Comparison of ENCODE assay signal across 25 cellular contexts in the genomic region with DNA sequence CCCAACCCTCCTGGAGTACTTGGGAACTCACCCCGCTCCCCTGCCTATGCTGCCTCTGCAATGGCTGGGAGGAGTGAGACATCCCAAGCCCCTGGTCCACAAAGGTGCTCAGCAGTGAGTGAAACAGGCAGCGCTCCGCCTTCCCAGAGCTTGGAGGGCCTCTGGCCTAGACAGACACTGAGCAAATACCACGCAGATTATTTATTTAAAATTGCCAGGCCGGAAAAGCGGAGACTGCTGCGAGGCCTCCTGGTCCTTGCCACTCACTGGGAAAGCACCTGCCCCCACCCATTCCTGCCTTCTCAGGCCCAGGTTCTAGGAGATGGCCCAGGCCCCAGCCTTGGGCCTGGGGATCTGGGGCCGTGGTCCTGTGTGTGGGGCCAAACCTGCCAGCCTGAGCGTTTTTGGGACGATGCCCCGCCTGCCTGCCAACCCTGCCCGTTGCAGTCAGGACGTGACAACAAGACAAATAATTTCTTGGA. TPM values are rescaled to one million over a fixed set of nuclear protein-coding genes. Genes with fewer than 3 reads are reported as not detected.
"Had no signal": no experiment of that assay in that cellular context is flagged by ENCODE, and none has a peak within 500 bp of the region (broad histone marks: within the 10 kb centered on the region; RNA-seq: fewer than 3 reads in every experiment).

No MANE protein-coding gene starts in this region.

- H3K9me3 ChIP-seq: SK-N-SH, testis had no signal

- H3K36me3 Mint-ChIP-seq: activated CD4-positive, alpha-beta memory T cell treated with anti-CD3 and anti-CD28 coated beads for 36 hours; activated naive CD8-positive, alpha-beta T cell treated with anti-CD3 and anti-CD28 coated beads for 36 hours; brain; naive thymus-derived CD8-positive, alpha-beta T cell; stimulated activated effector memory CD8-positive, alpha-beta T cell treated with anti-CD3 and anti-CD28 coated beads, Interleukin-12 subunit alpha, Interleukin-12 subunit beta, amount 100 ng/mL, for 72 hours; type B pancreatic cell had no signal

- H3K27me3 ChIP-seq: testis had no signal

- H3K27me3 Mint-ChIP-seq: activated B cell treated with CpG ODN at 0.5 μM for 24 hours; activated CD4-positive, alpha-beta memory T cell treated with anti-CD3 and anti-CD28 coated beads for 36 hours; activated naive CD8-positive, alpha-beta T cell treated with anti-CD3 and anti-CD28 coated beads for 36 hours; brain; naive thymus-derived CD8-positive, alpha-beta T cell had no signal

- ATAC-seq: naive thymus-derived CD8-positive, alpha-beta T cell; stimulated activated effector memory CD8-positive, alpha-beta T cell treated with anti-CD3 and anti-CD28 coated beads, Interleukin-12 subunit alpha, Interleukin-12 subunit beta, amount 100 ng/mL, for 72 hours had no signal

- H3K4me3 Mint-ChIP-seq: activated B cell treated with CpG ODN at 0.5 μM for 24 hours; activated CD4-positive, alpha-beta memory T cell treated with anti-CD3 and anti-CD28 coated beads for 36 hours; activated naive CD8-positive, alpha-beta T cell treated with anti-CD3 and anti-CD28 coated beads for 36 hours; activated T-helper 1 cell treated with anti-CD3 and anti-CD28 coated beads, Interleukin-12 subunit alpha, Interleukin-12 subunit beta, Interleukin-2, Interleukin-4 antibody, amounts not matched to agents 30 ng/mL and 10 ng/mL and 1 ng/mL, durations not matched to agents 14 hours and 24 hours and 36 hours; brain; naive thymus-derived CD8-positive, alpha-beta T cell; stimulated activated effector memory CD8-positive, alpha-beta T cell treated with anti-CD3 and anti-CD28 coated beads, Interleukin-12 subunit alpha, Interleukin-12 subunit beta, amount 100 ng/mL, for 72 hours; T-helper 2 cell treated with Interferon-gamma antibody and Interleukin-4, amounts not matched to agents 5 μg/mL and 100 μg/mL, for 36 hours; type B pancreatic cell had no signal

- H3K4me1 Mint-ChIP-seq: activated B cell treated with CpG ODN at 0.5 μM for 24 hours; activated naive CD8-positive, alpha-beta T cell treated with anti-CD3 and anti-CD28 coated beads for 36 hours; naive thymus-derived CD8-positive, alpha-beta T cell had no signal

- H3K27ac ChIP-seq: skin epidermis, testis had no signal

- H3K4me1 ChIP-seq: testis had no signal

- H3K4me3 ChIP-seq: skin epidermis, testis had no signal

- H3K9me3 Mint-ChIP-seq: activated B cell treated with CpG ODN at 0.5 μM for 24 hours; activated CD4-positive, alpha-beta memory T cell treated with anti-CD3 and anti-CD28 coated beads for 36 hours; activated naive CD8-positive, alpha-beta T cell treated with anti-CD3 and anti-CD28 coated beads for 36 hours; activated T-helper 1 cell treated with anti-CD3 and anti-CD28 coated beads, Interleukin-12 subunit alpha, Interleukin-12 subunit beta, Interleukin-2, Interleukin-4 antibody, amounts not matched to agents 30 ng/mL and 10 ng/mL and 1 ng/mL, durations not matched to agents 14 hours and 24 hours and 36 hours; naive thymus-derived CD8-positive, alpha-beta T cell; stimulated activated effector memory CD8-positive, alpha-beta T cell treated with anti-CD3 and anti-CD28 coated beads, Interleukin-12 subunit alpha, Interleukin-12 subunit beta, amount 100 ng/mL, for 72 hours; T-helper 2 cell treated with Interferon-gamma antibody and Interleukin-4, amounts not matched to agents 5 μg/mL and 100 μg/mL, for 36 hours; type B pancreatic cell had no signal

- DNase-seq: activated B cell treated with CpG ODN at 0.5 μM for 24 hours; activated CD4-positive, alpha-beta memory T cell treated with anti-CD3 and anti-CD28 coated beads for 36 hours; activated CD4-positive, alpha-beta T cell treated with anti-CD3 and anti-CD28 coated beads for 4 hours; activated naive CD8-positive, alpha-beta T cell treated with anti-CD3 and anti-CD28 coated beads for 36 hours; activated T-cell treated with anti-CD3 and anti-CD28 coated beads for 4 hours; amniotic stem cell; caudate nucleus; erythroblast; head of caudate nucleus; mesenchymal stem cell; naive thymus-derived CD8-positive, alpha-beta T cell; stimulated activated CD4-positive, alpha-beta T cell treated with anti-CD3 and anti-CD28 coated beads, Interleukin-4, amount 100 ng/mL, for 1 hour; testis had no signal

- H3K27ac Mint-ChIP-seq: activated B cell treated with CpG ODN at 0.5 μM for 24 hours; activated CD4-positive, alpha-beta memory T cell treated with anti-CD3 and anti-CD28 coated beads for 36 hours; activated naive CD8-positive, alpha-beta T cell treated with anti-CD3 and anti-CD28 coated beads for 36 hours; activated T-helper 1 cell treated with anti-CD3 and anti-CD28 coated beads, Interleukin-12 subunit alpha, Interleukin-12 subunit beta, Interleukin-2, Interleukin-4 antibody, amounts not matched to agents 30 ng/mL and 10 ng/mL and 1 ng/mL, durations not matched to agents 14 hours and 24 hours and 36 hours; naive thymus-derived CD8-positive, alpha-beta T cell; stimulated activated effector memory CD8-positive, alpha-beta T cell treated with anti-CD3 and anti-CD28 coated beads, Interleukin-12 subunit alpha, Interleukin-12 subunit beta, amount 100 ng/mL, for 72 hours; T-helper 2 cell treated with Interferon-gamma antibody and Interleukin-4, amounts not matched to agents 5 μg/mL and 100 μg/mL, for 36 hours; type B pancreatic cell had no signal

- FAIRE-seq: colon, frontal cortex, TTC549 had no signal

RNA-seq across cellular contexts. Expression of a gene that starts 17.4 kb away (rescaled TPM):
- total RNA-seq: activated B cell treated with CpG ODN at 0.5 μM for 24 hours, kidney epithelial cell had no signal
- polyA plus RNA-seq: liver; naive thymus-derived CD8-positive, alpha-beta T cell had no signal
